1 cellular context compared by ENCODE assay signal in the genomic region with DNA sequence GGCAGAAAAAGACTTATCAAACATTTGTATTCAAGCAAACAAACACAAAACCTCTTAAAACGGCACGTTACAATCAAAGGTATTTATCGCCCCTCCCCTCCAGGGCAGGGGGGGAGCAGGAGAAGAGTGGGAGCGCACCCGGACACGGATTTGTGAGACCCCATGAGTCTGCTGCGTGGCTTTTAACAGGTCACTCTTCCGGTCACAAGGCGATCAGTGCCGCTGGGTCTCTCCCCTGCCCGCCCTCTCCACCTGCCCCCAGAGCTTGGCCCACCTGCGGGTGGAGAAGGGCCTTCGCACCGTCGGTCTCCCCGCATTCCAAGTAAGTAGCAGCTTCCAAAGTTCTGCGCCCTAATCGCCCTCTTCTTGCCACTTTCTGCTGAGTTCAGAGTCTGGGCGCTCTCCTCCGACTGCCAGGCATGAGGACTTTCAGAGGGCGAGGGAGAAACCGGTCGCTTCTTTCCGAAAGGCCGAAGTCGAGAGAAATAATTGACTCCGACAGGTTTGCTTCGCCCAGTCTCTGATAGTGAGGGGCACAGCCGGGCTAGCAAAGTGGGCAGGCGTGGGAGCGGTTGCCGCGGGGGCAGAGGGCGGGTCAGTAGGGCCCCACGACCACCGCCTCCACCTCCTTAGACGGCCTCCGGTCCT.
TF ChIP-seq lines count a peak whose summit lies in the region.

No MANE protein-coding gene starts in this region.

TF ChIP-seq in SK-N-SH treated with all-trans-retinoic acid at 6 μM for 48 hours, 23 proteins besides CTCF, POLR2A, EP300 and RAD21 (continued from another document):
- TF ChIP-seq, protein P1, sequence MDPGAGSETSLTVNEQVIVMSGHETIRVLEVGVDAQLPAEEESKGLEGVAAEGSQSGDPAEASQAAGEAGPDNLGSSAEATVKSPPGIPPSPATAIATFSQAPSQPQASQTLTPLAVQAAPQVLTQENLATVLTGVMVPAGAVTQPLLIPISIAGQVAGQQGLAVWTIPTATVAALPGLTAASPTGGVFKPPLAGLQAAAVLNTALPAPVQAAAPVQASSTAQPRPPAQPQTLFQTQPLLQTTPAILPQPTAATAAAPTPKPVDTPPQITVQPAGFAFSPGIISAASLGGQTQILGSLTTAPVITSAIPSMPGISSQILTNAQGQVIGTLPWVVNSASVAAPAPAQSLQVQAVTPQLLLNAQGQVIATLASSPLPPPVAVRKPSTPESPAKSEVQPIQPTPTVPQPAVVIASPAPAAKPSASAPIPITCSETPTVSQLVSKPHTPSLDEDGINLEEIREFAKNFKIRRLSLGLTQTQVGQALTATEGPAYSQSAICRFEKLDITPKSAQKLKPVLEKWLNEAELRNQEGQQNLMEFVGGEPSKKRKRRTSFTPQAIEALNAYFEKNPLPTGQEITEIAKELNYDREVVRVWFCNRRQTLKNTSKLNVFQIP (CRISPR knock-in tag; IDR thresholded peaks at IDR 0.05; ENCODE audit: borderline replicate concordance, low read depth): no peak
- TF ChIP-seq BACH2 (CRISPR knock-in tag; IDR thresholded peaks at IDR 0.05; ENCODE audit: borderline replicate concordance) (no peak), SNAI2 (CRISPR knock-in tag; IDR thresholded peaks at IDR 0.05) (no peak), ZNF565 (CRISPR knock-in tag; conservative IDR thresholded peaks at IDR 0.05; ENCODE audit: low read depth) (no peak), ZNF8 (CRISPR knock-in tag; IDR thresholded peaks at IDR 0.05) (no peak)
